ENCODE assay signal across 2 cellular contexts in genomic region chr1:3310718-3311400, GRCh38.
TF ChIP-seq lines count a peak whose summit lies in the region.

No MANE protein-coding gene starts in this region.

TF ChIP-seq in GM23338, 12 proteins besides CTCF, POLR2A, EP300 and RAD21 (continued from another document):
- TF ChIP-seq REST (IDR thresholded peaks at IDR 0.05; ENCODE audit: unreplicated experiment) (no peak), ZNF331 (CRISPR knock-in tag; IDR thresholded peaks at IDR 0.05; ENCODE audit: low read depth) (no peak), EZH2 (IDR thresholded peaks at IDR 0.05; ENCODE audit: low read depth, unreplicated experiment) (no peak), EZH2phosphoT487 (IDR thresholded peaks at IDR 0.05; ENCODE audit: unreplicated experiment) (no peak), NANOG (IDR thresholded peaks at IDR 0.05; ENCODE audit: borderline replicate concordance) (no peak), POLR2AphosphoS5 (IDR thresholded peaks at IDR 0.05; ENCODE audit: low read depth) (no peak), ETS1 (IDR thresholded peaks at IDR 0.05) (no peak), ZNF462 (CRISPR knock-in tag; IDR thresholded peaks at IDR 0.05) (no peak)

TF ChIP-seq in H1, 55 proteins besides CTCF, POLR2A, EP300 and RAD21 (continued from another document):
- no peak for TF ChIP-seq SP4 (IDR thresholded peaks at IDR 0.05; ENCODE audit: low read length)
- TF ChIP-seq PHF8 (conservative IDR thresholded peaks at IDR 0.05; ENCODE audit: low read depth, low read length), result no peak
- no peak for TF ChIP-seq YY1 (IDR thresholded peaks at IDR 0.05; ENCODE audit: low read depth, low read length)
- TF ChIP-seq TCF12 (IDR thresholded peaks at IDR 0.05; ENCODE audit: low read depth, low read length), result no peak
- TF ChIP-seq TBP (IDR thresholded peaks at IDR 0.05; ENCODE audit: low read depth, low read length), result no peak
- no peak for TF ChIP-seq HDAC6 (IDR thresholded peaks at IDR 0.05; ENCODE audit: low read depth, low read length)
- TF ChIP-seq NANOG (IDR thresholded peaks at IDR 0.05; ENCODE audit: insufficient read depth, low read depth, low read length, poor library complexity, severe bottlenecking), result no peak
